ENCODE assay signal across 12 cellular contexts in the genomic region with DNA sequence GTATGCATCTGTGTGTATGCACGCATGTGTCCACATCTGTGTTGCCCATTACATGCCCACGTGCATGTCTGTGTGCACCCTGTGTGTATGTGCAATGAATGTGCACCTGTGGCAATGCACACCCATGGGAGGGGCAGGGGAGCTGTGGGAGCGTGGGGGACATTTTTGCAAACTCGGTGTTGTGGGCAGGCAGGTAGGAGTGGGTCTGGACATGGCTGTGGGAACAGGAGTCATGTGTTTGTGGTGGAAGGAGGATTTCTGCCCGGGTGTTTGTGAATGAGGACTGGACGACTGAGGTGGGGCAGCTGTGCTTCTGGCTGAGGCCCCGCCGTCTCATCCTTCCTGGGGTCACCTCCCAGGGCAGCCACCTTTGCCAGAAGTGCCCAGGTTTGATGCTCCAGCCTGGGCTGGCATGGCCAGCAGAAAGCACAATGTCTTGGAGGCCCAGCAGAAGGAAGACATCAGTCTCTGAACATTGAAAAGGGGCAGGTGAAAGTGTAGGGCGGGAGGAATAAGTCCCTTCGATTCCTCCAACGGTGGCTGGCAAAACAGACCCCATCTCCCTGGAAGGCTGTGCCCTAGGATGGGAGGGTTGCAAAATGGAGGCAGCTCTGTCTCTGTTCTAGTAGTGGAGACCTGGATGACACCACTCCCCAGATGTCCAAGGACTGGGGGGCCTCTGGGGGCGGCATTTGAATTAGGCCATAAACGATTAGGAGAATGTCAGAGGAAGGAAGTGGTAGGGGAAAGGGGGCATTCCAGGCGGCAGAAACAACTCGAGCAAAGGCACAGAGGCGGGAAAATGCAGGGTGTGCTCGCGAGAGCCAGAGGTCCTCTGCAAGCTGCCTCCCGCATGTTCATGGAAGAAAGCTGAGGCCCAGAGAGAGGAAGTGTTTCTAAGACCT. TPM values are rescaled to one million over a fixed set of nuclear protein-coding genes. Genes with fewer than 3 reads are reported as not detected.
DNase-seq lines count a peak whose midpoint lies in the region; ATAC-seq, FAIRE-seq and TF ChIP-seq lines count a peak whose summit lies in the region.
"Had no signal": no experiment of that assay in that cellular context is flagged by ENCODE, and none has a peak within 500 bp of the region (broad histone marks: within the 10 kb centered on the region; RNA-seq: fewer than 3 reads in every experiment).

No MANE protein-coding gene starts in this region.

- H3K27me3 Mint-ChIP-seq in activated T-cell treated with anti-CD3 and anti-CD28 coated beads, Interleukin-2, amount 50 U/mL, for 72 hours (ENCODE audit: low read depth), result no peaks in the 10 kb centered on the region
- peaks cover 0 to 4% of the 10 kb centered on the region in 2 donors for H3K27me3 Mint-ChIP-seq in natural killer cell (ENCODE audit: low read depth in 2 of 2)

- WGBS in small intestine, 3 donors, result 75 to 87% (median 81%) methylated on average over 19 of the region's 19 CpGs

- peak; percentile 27 for DNase-seq in stimulated activated CD4-positive, alpha-beta T cell treated with anti-CD3 and anti-CD28 coated beads, Interleukin-15, amount 100 ng/mL, for 24 hours
- no peak for DNase-seq in stimulated activated CD4-positive, alpha-beta T cell treated with anti-CD3 and anti-CD28 coated beads, Interleukin-4, amount 100 ng/mL, for 4 hours
- DNase-seq in activated T-cell treated with anti-CD3 and anti-CD28 coated beads, Interleukin-2, amount 50 U/mL, for 72 hours, result no peak
- no peak for DNase-seq in lower lobe of right lung
- no peak for DNase-seq in vagina (ENCODE audit: extremely low spot score in 2 of 2)
- no peak for DNase-seq in natural killer cell
- no peak for DNase-seq in small intestine
- DNase-seq: effector CD4-positive, alpha-beta T cell; NCI-H1930 had no signal

- H3K4me1 Mint-ChIP-seq in activated T-cell treated with anti-CD3 and anti-CD28 coated beads, Interleukin-2, amount 50 U/mL, for 72 hours (ENCODE audit: low read depth), result peaks cover 73% of the 10 kb centered on the region
- H3K4me1 Mint-ChIP-seq in natural killer cell, result peaks cover 6 to 20% of the 10 kb centered on the region in 2 donors

- H3K4me3 Mint-ChIP-seq in activated T-cell treated with anti-CD3 and anti-CD28 coated beads, Interleukin-2, amount 50 U/mL, for 72 hours, result peak overlapping the region; percentile 68 to 86
- no peak overlapping the region for H3K4me3 Mint-ChIP-seq in natural killer cell

- peak overlapping the region; percentile 78 for H3K27ac Mint-ChIP-seq in activated T-cell treated with anti-CD3 and anti-CD28 coated beads, Interleukin-2, amount 50 U/mL, for 72 hours
- H3K27ac Mint-ChIP-seq in natural killer cell, result no peak overlapping the region

- no peak for TF ChIP-seq POLR2A in vagina (IDR thresholded peaks at IDR 0.05)

- TF ChIP-seq CTCF in lower lobe of right lung (IDR thresholded peaks at IDR 0.05), result no peak
- no peak for TF ChIP-seq CTCF in vagina (IDR thresholded peaks at IDR 0.05)
- no peak for TF ChIP-seq CTCF in natural killer cell (IDR thresholded peaks at IDR 0.05)

- peaks cover 54% of the 10 kb centered on the region for H3K4me1 ChIP-seq in lower lobe of right lung
- H3K4me1 ChIP-seq in vagina, result peaks cover 42% of the 10 kb centered on the region
- H3K4me1 ChIP-seq in small intestine (ENCODE audit: control insufficient read depth in 2 of 2, insufficient read depth in 1 of 2, low read depth in 1 of 2, low read length in 1 of 2), result peaks cover 4 to 6% of the 10 kb centered on the region in 2 donors

- H3K9me3 ChIP-seq in lower lobe of right lung (no peaks in the 10 kb centered on the region), vagina (no peaks in the 10 kb centered on the region), small intestine (ENCODE audit: control insufficient read depth, low read depth) (no peaks in the 10 kb centered on the region)

- H3K36me3 Mint-ChIP-seq in activated T-cell treated with anti-CD3 and anti-CD28 coated beads, Interleukin-2, amount 50 U/mL, for 72 hours (ENCODE audit: insufficient read depth in 2 of 2), result no peaks in the 10 kb centered on the region
- no peaks in the 10 kb centered on the region for H3K36me3 Mint-ChIP-seq in natural killer cell

- intact Hi-C loops in lower lobe of right lung (cut with DNase I), result no loop called here
- intact Hi-C loops in vagina (cut with DNase I), result no loop called here
- intact Hi-C loops in natural killer cell (cut with micrococcal nuclease), result no loop called here

- H3K4me3 ChIP-seq in lower lobe of right lung (no peak overlapping the region), vagina (no peak overlapping the region), small intestine (ENCODE audit: low read depth in 1 of 2, low read length in 2 of 2) (no peak overlapping the region)

- H3K36me3 ChIP-seq in lower lobe of right lung (no peaks in the 10 kb centered on the region), vagina (no peaks in the 10 kb centered on the region), small intestine (ENCODE audit: control insufficient read depth in 2 of 2, insufficient read depth in 2 of 2, low read length in 2 of 2) (no peaks in the 10 kb centered on the region)

- H3K27me3 ChIP-seq in lower lobe of right lung (ENCODE audit: low read depth) (no peaks in the 10 kb centered on the region), vagina (no peaks in the 10 kb centered on the region), small intestine (ENCODE audit: control insufficient read depth in 2 of 2, insufficient read depth in 2 of 2, low read length in 2 of 2) (no peaks in the 10 kb centered on the region)

- H3K9me3 Mint-ChIP-seq in activated T-cell treated with anti-CD3 and anti-CD28 coated beads, Interleukin-2, amount 50 U/mL, for 72 hours, result no peaks in the 10 kb centered on the region
- H3K9me3 Mint-ChIP-seq in natural killer cell, result no peaks in the 10 kb centered on the region

- H3K27ac ChIP-seq in lower lobe of right lung (peak overlapping the region; percentile 88), vagina (peak overlapping the region; percentile 74), small intestine (ENCODE audit: low read depth in 1 of 2, low read length in 1 of 2) (no peak overlapping the region)
- H3K27ac ChIP-seq: parathyroid adenoma had no signal

- no peak for ATAC-seq in activated T-cell treated with anti-CD3 and anti-CD28 coated beads, Interleukin-2, amount 50 U/mL, for 72 hours (replicated peaks in 1 of 2)
- ATAC-seq in lower lobe of right lung (no peak), HG02642 (IDR thresholded peaks at IDR 0.05; ENCODE audit: poor library complexity, unreplicated experiment) (no peak), natural killer cell (no peak)

- no peak for FAIRE-seq in small intestine (lab: Jason Lieb, UNC)

RNA-seq across cellular contexts. Expression of gene ARMC12, which starts 19.1 kb away (rescaled TPM):
- 1 to 10 TPM; 4.5 to 5.2 TPM for total RNA-seq in activated T-cell treated with anti-CD3 and anti-CD28 coated beads, Interleukin-2, amount 50 U/mL, for 72 hours
- total RNA-seq in lower lobe of right lung (not detected), vagina (not detected), natural killer cell (1 to 10 TPM in 1 of 3 donors, under 1 TPM in 2; 0.59 to 1.5 (median 0.64) TPM)
- polyA plus RNA-seq in small intestine, result 1 to 10 TPM in 1 of 3 donors, under 1 TPM in 1, not detected in 1; 0.72 to 2.5 TPM

RNA-seq across cellular contexts. Expression of gene FKBP5, which starts 29.0 kb away (rescaled TPM):
- 100 to 1,000 TPM; 106 to 120 TPM for total RNA-seq in activated T-cell treated with anti-CD3 and anti-CD28 coated beads, Interleukin-2, amount 50 U/mL, for 72 hours
- 128 TPM for total RNA-seq in lower lobe of right lung
- total RNA-seq in vagina, result 246 TPM
- total RNA-seq in natural killer cell, result 10 to 100 TPM; 15.5 to 30.2 (median 27.3) TPM
- polyA plus RNA-seq in small intestine, result 100 to 1,000 TPM in 2 of 3 donors, 10 to 100 TPM in 1; 62.7 to 150 (median 115) TPM

RNA-seq across cellular contexts. Expression of gene CLPSL2, which starts 58.7 kb away (rescaled TPM):
- total RNA-seq in activated T-cell treated with anti-CD3 and anti-CD28 coated beads, Interleukin-2, amount 50 U/mL, for 72 hours, result not detected
- total RNA-seq in lower lobe of right lung (not detected), vagina (not detected), natural killer cell (not detected)
- polyA plus RNA-seq in small intestine, result not detected
- polyA plus RNA-seq: BJ had no signal

Comparison
In these comparisons a context has a peak if more than half of its experiments do, and no peak if none do; other contexts are left out.
1. H3K27ac ChIP-seq: peak in lower lobe of right lung (single experiment) and vagina (single experiment); none in small intestine (0 of 2).